In genomic region chr6:167130008-167130677, GRCh38 we compare ENCODE assay signal across 18 cellular contexts. TPM values are rescaled to one million over a fixed set of nuclear protein-coding genes. Genes with fewer than 3 reads are reported as not detected.
DNase-seq lines count a peak whose midpoint lies in the region; ATAC-seq, FAIRE-seq and TF ChIP-seq lines count a peak whose summit lies in the region.
"Had no signal": no experiment of that assay in that cellular context is flagged by ENCODE, and none has a peak within 500 bp of the region (broad histone marks: within the 10 kb centered on the region; RNA-seq: fewer than 3 reads in every experiment).

No MANE protein-coding gene starts in this region.

- H3K27ac Mint-ChIP-seq in activated CD8-positive, alpha-beta memory T cell treated with anti-CD3 and anti-CD28 coated beads, Interleukin-2, amount 10 ng/mL, durations not matched to agents 7 days and 5 days, result peak overlapping the region; percentile 37

- no peak for DNase-seq in activated CD8-positive, alpha-beta memory T cell treated with anti-CD3 and anti-CD28 coated beads, Interleukin-2, amount 10 ng/mL, durations not matched to agents 7 days and 5 days
- DNase-seq in activated CD8-positive, alpha-beta memory T cell treated with anti-CD3 and anti-CD28 coated beads for 24 hours, result no peak
- DNase-seq in spleen, result no peak
- no peak for DNase-seq in NCI-H1436 treated with DMSO at 0.1 percent for 48 hours (lab: John Stamatoyannopoulos, UW)
- no peak for DNase-seq in frontal cortex (ENCODE audit: low spot score in 2 of 2)
- DNase-seq in HUDEP-2 (lab: John Stamatoyannopoulos, UW; ENCODE audit: unreplicated experiment in 76 of 76), result no peak
- DNase-seq: activated CD8-positive, alpha-beta memory T cell treated with anti-CD3 and anti-CD28 coated beads, Interleukin-2, amount 50 U/mL, for 4 hours; body of pancreas; EL; KG1; NCI-H69; T-helper 1 cell; upper lobe of left lung had no signal

- peak overlapping the region in 7 of 8 donors; percentile 1 to 89 (median 67) for H3K27ac ChIP-seq in spleen
- H3K27ac ChIP-seq: body of pancreas, upper lobe of left lung had no signal

- FAIRE-seq in frontal cortex (lab: Jason Lieb, UNC), result no peak
- FAIRE-seq: A204.1, H54 had no signal

- peaks cover 46% of the 10 kb centered on the region for H3K36me3 Mint-ChIP-seq in activated CD8-positive, alpha-beta memory T cell treated with anti-CD3 and anti-CD28 coated beads, Interleukin-2, amount 10 ng/mL, durations not matched to agents 7 days and 5 days

- TF ChIP-seq POLR2A in spleen (IDR thresholded peaks at IDR 0.05), result no peak

- intact Hi-C loops in spleen (cut with DNase I; ENCODE audit: low total_unique reads), result no loop called here

- H3K27me3 ChIP-seq in spleen (replicated peaks in 1 of 7), result no peaks in the 10 kb centered on the region
- H3K27me3 ChIP-seq: body of pancreas, upper lobe of left lung had no signal

- no peak overlapping the region for H3K4me3 Mint-ChIP-seq in activated CD8-positive, alpha-beta memory T cell treated with anti-CD3 and anti-CD28 coated beads, Interleukin-2, amount 10 ng/mL, durations not matched to agents 7 days and 5 days

- H3K4me1 ChIP-seq in spleen, result peaks cover 0 to 97% (median 41%) of the 10 kb centered on the region in 6 donors
- H3K4me1 ChIP-seq: upper lobe of left lung had no signal

- H3K27me3 Mint-ChIP-seq in activated CD8-positive, alpha-beta memory T cell treated with anti-CD3 and anti-CD28 coated beads, Interleukin-2, amount 10 ng/mL, durations not matched to agents 7 days and 5 days, result no peaks in the 10 kb centered on the region

- peaks cover 35% of the 10 kb centered on the region for H3K4me1 Mint-ChIP-seq in activated CD8-positive, alpha-beta memory T cell treated with anti-CD3 and anti-CD28 coated beads, Interleukin-2, amount 10 ng/mL, durations not matched to agents 7 days and 5 days

- WGBS in spleen, 5 donors, result 53 to 61% (median 56%) methylated on average over 6 of the region's 6 CpGs

- CTCF ChIA-PET in activated CD8-positive, alpha-beta memory T cell treated with anti-CD3 and anti-CD28 coated beads, Interleukin-2, amount 10 ng/mL, durations not matched to agents 7 days and 5 days (lab: Charles Lee), result interaction anchor here (1.0 to 1.9 kb wide), 4 partner anchors 9 to 130 kb away, joined by 3 to 5 read pairs (median 4); partner anchors contain the start of gene CEP43

- ATAC-seq in activated CD8-positive, alpha-beta memory T cell treated with anti-CD3 and anti-CD28 coated beads, Interleukin-2, amount 10 ng/mL, durations not matched to agents 7 days and 5 days, result peak; percentile 79
- ATAC-seq in GM21576 (IDR thresholded peaks at IDR 0.05; ENCODE audit: unreplicated experiment) (peak; percentile 43), HG03442 (IDR thresholded peaks at IDR 0.05; ENCODE audit: unreplicated experiment) (peak; percentile 40)
- ATAC-seq: body of pancreas had no signal

- peak overlapping the region in 1 of 8 donors; percentile 2 for H3K4me3 ChIP-seq in spleen
- H3K4me3 ChIP-seq: body of pancreas, upper lobe of left lung had no signal

- peaks cover 0 to 28% (median 0%) of the 10 kb centered on the region in 6 donors for H3K36me3 ChIP-seq in spleen
- H3K36me3 ChIP-seq: upper lobe of left lung had no signal

- H3K9me3 ChIP-seq in spleen, result peaks cover 0 to 5% (median 0%) of the 10 kb centered on the region in 8 donors
- H3K9me3 ChIP-seq: body of pancreas, upper lobe of left lung had no signal

- TF ChIP-seq CTCF in spleen (IDR thresholded peaks at IDR 0.05 in 8 of 11, conservative IDR thresholded peaks at IDR 0.05 in 3 of 11), result no peak

- peaks cover 5% of the 10 kb centered on the region for H3K9me3 Mint-ChIP-seq in activated CD8-positive, alpha-beta memory T cell treated with anti-CD3 and anti-CD28 coated beads, Interleukin-2, amount 10 ng/mL, durations not matched to agents 7 days and 5 days (ENCODE audit: low read depth)

RNA-seq across cellular contexts. Expression of gene CCR6, which starts 7.2 kb away (rescaled TPM):
- 1 to 10 TPM; 8.7 to 9.1 TPM for total RNA-seq in activated CD8-positive, alpha-beta memory T cell treated with anti-CD3 and anti-CD28 coated beads, Interleukin-2, amount 10 ng/mL, durations not matched to agents 7 days and 5 days
- total RNA-seq in spleen (10 to 100 TPM; 15.5 to 37.0 (median 19.5) TPM), frontal cortex (not detected)
- 10 to 100 TPM; 16.1 to 26.9 (median 22.7) TPM for polyA plus RNA-seq in spleen
- total RNA-seq: body of pancreas had no signal

RNA-seq across cellular contexts. Expression of gene GPR31, which starts 27.6 kb away (rescaled TPM):
- total RNA-seq in activated CD8-positive, alpha-beta memory T cell treated with anti-CD3 and anti-CD28 coated beads, Interleukin-2, amount 10 ng/mL, durations not matched to agents 7 days and 5 days, result not detected
- total RNA-seq in spleen (1 to 10 TPM in 1 of 7 donors, under 1 TPM in 2, not detected in 4; 0.24 to 1.0 (median 0.94) TPM), frontal cortex (not detected)
- not detected for polyA plus RNA-seq in spleen
- total RNA-seq: body of pancreas, upper lobe of left lung had no signal
- polyA plus RNA-seq: esophagus had no signal
